In the genomic region with DNA sequence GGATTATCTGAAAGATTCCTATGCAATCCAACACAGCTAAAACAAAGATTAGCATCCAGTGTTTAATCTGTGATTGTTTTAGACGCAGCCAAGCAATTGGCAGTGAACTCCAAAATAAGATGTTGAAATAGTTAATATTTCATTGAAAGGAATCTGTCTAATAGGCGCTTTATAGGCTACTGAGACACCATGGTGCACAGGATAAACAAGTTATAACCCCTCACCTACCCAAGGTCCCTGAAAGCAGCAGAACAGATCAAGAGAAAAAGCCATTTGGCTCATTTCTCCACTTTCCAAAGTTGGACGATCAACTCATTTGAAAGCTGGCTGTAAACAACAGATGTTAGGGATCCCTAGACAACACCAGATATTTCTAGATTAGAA, we compare ENCODE assay signal across 1 cellular context.
TF ChIP-seq lines count a peak whose summit lies in the region.

No MANE protein-coding gene starts in this region.

TF ChIP-seq in GM23338, 12 proteins besides CTCF, POLR2A, EP300 and RAD21 (continued from another document):
- TF ChIP-seq, protein P1, sequence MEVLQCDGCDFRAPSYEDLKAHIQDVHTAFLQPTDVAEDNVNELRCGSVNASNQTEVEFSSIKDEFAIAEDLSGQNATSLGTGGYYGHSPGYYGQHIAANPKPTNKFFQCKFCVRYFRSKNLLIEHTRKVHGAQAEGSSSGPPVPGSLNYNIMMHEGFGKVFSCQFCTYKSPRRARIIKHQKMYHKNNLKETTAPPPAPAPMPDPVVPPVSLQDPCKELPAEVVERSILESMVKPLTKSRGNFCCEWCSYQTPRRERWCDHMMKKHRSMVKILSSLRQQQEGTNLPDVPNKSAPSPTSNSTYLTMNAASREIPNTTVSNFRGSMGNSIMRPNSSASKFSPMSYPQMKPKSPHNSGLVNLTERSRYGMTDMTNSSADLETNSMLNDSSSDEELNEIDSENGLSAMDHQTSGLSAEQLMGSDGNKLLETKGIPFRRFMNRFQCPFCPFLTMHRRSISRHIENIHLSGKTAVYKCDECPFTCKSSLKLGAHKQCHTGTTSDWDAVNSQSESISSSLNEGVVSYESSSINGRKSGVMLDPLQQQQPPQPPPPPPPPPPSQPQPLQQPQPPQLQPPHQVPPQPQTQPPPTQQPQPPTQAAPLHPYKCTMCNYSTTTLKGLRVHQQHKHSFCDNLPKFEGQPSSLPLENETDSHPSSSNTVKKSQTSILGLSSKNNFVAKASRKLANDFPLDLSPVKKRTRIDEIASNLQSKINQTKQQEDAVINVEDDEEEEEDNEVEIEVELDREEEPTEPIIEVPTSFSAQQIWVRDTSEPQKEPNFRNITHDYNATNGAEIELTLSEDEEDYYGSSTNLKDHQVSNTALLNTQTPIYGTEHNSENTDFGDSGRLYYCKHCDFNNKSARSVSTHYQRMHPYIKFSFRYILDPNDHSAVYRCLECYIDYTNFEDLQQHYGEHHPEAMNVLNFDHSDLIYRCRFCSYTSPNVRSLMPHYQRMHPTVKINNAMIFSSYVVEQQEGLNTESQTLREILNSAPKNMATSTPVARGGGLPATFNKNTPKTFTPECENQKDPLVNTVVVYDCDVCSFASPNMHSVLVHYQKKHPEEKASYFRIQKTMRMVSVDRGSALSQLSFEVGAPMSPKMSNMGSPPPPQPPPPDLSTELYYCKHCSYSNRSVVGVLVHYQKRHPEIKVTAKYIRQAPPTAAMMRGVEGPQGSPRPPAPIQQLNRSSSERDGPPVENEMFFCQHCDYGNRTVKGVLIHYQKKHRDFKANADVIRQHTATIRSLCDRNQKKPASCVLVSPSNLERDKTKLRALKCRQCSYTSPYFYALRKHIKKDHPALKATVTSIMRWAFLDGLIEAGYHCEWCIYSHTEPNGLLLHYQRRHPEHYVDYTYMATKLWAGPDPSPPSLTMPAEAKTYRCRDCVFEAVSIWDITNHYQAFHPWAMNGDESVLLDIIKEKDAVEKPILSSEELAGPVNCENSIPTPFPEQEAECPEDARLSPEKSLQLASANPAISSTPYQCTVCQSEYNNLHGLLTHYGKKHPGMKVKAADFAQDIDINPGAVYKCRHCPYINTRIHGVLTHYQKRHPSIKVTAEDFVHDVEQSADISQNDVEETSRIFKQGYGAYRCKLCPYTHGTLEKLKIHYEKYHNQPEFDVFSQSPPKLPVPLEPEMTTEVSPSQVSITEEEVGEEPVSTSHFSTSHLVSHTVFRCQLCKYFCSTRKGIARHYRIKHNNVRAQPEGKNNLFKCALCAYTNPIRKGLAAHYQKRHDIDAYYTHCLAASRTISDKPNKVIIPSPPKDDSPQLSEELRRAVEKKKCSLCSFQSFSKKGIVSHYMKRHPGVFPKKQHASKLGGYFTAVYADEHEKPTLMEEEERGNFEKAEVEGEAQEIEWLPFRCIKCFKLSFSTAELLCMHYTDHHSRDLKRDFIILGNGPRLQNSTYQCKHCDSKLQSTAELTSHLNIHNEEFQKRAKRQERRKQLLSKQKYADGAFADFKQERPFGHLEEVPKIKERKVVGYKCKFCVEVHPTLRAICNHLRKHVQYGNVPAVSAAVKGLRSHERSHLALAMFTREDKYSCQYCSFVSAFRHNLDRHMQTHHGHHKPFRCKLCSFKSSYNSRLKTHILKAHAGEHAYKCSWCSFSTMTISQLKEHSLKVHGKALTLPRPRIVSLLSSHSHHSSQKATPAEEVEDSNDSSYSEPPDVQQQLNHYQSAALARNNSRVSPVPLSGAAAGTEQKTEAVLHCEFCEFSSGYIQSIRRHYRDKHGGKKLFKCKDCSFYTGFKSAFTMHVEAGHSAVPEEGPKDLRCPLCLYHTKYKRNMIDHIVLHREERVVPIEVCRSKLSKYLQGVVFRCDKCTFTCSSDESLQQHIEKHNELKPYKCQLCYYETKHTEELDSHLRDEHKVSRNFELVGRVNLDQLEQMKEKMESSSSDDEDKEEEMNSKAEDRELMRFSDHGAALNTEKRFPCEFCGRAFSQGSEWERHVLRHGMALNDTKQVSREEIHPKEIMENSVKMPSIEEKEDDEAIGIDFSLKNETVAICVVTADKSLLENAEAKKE (CRISPR knock-in tag; IDR thresholded peaks at IDR 0.05) = no peak
- TF ChIP-seq STAT1 (IDR thresholded peaks at IDR 0.05; ENCODE audit: unreplicated experiment) (no peak), EZH2phosphoT487 (IDR thresholded peaks at IDR 0.05; ENCODE audit: unreplicated experiment) (no peak), EZH2 (IDR thresholded peaks at IDR 0.05; ENCODE audit: low read depth, unreplicated experiment) (no peak), ETS1 (IDR thresholded peaks at IDR 0.05) (no peak)
TF ChIP-seq in GM23338: peak in this region for 0.
